In the genomic region with DNA sequence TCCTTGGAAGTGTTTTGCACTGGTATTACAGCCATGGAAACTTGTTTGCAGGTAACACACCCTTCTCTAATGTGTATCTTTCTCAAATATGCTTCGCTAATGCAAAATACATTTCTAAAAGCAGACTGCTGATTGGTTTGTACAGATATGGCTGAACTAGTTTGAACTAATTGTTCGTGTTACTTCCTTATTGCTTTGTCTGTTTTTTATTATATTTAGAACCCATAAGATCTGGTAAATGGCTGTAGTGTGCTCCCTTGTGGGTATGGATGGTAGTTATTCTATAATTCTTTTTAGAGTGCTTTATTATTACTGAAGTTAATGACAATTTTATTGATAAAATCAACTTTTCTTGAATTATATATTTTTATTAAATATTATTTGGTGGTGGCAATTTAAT, we compare ENCODE assay signal across 8 cellular contexts. TPM values are rescaled to one million over a fixed set of nuclear protein-coding genes. Genes with fewer than 3 reads are reported as not detected.
A peak's percentile ranks its signal among the peaks of the same experiment; 100 is the strongest.
DNase-seq lines count a peak whose midpoint lies in the region; ATAC-seq and TF ChIP-seq lines count a peak whose summit lies in the region.

No MANE protein-coding gene starts in this region.

- no peaks in the 10 kb centered on the region for H3F3A ChIP-seq in GM23338 (replicated peaks; ENCODE audit: low read depth)

- H3K4me3 ChIP-seq in GM23338 (peak overlapping the region; percentile 21), RWPE2 (ENCODE audit: severe bottlenecking) (no peak overlapping the region), MG63 (no peak overlapping the region)

- H3K4me1 ChIP-seq in GM23338 (ENCODE audit: insufficient read depth) (peaks cover 46% of the 10 kb centered on the region), RWPE2 (ENCODE audit: insufficient read depth, poor library complexity, severe bottlenecking) (peaks cover 14% of the 10 kb centered on the region)

- no peak for ATAC-seq in GM23338
- ATAC-seq in RWPE2 (ENCODE audit: low read depth): no peak
- no peak for ATAC-seq in HG02970 (IDR thresholded peaks at IDR 0.05; ENCODE audit: low FRiP score, unreplicated experiment)

- H3K27ac ChIP-seq in GM23338 (ENCODE audit: low read depth) (peak overlapping the region; percentile 53), RWPE2 (ENCODE audit: poor library complexity, severe bottlenecking) (peak overlapping the region; percentile 37)

- H3K4me3 Mint-ChIP-seq in GM23338 (peak overlapping the region; percentile 42; the same call in 2 of the 3 replicates), osteocyte (ENCODE audit: unreplicated experiment) (no peak overlapping the region)

- H3K9me3 ChIP-seq in RWPE2 (ENCODE audit: severe bottlenecking) (no peaks in the 10 kb centered on the region), MG63 (peaks cover 12% of the 10 kb centered on the region)

- peak overlapping the region; percentile 81; the same call in 1 of the 2 replicates for H3K27ac Mint-ChIP-seq in GM23338
- peak overlapping the region; percentile 14 for H3K27ac Mint-ChIP-seq in osteocyte (ENCODE audit: unreplicated experiment)

- H2AFZ ChIP-seq in GM23338: no peak overlapping the region

- DNase-seq in GM23338 (ENCODE audit: low spot score): no peak
- no peak for DNase-seq in RWPE2 (ENCODE audit: low spot score)
- peak; percentile 28 for DNase-seq in fibroblast of gingiva (ENCODE audit: low read depth)
- DNase-seq in osteocyte (ENCODE audit: extremely low spot score, unreplicated experiment): no peak
- no peak for DNase-seq in middle frontal gyrus (ENCODE audit: extremely low spot score, low spot score)
- no peak for DNase-seq in MG63
- DNase-seq in COLO668 (lab: John Stamatoyannopoulos, UW; ENCODE audit: unreplicated experiment): no peak

- peaks cover 25% of the 10 kb centered on the region for H3K36me3 Mint-ChIP-seq in GM23338 (ENCODE audit: low read depth)
- peaks cover 23% of the 10 kb centered on the region for H3K36me3 Mint-ChIP-seq in osteocyte (ENCODE audit: unreplicated experiment)

- peaks cover 1% of the 10 kb centered on the region for H3K27me3 Mint-ChIP-seq in GM23338 (ENCODE audit: insufficient read depth, low read depth, poor library complexity)
- no peaks in the 10 kb centered on the region for H3K27me3 Mint-ChIP-seq in osteocyte (ENCODE audit: unreplicated experiment)

- H3K36me3 ChIP-seq in GM23338 (ENCODE audit: insufficient read depth): no peaks in the 10 kb centered on the region; the same call in 1 of the 2 replicates
- peaks cover 7% of the 10 kb centered on the region; the same call in 1 of the 2 replicates for H3K36me3 ChIP-seq in RWPE2 (ENCODE audit: low read depth)
- H3K36me3 ChIP-seq in MG63: peaks cover 7% of the 10 kb centered on the region

- no peaks in the 10 kb centered on the region for H3K9me2 ChIP-seq in GM23338 (ENCODE audit: insufficient read depth)

- 0 out of 2 replicates have a peak, but pooled peaks cover 4% of the 10 kb centered on the region for H4K20me1 ChIP-seq in GM23338 (replicated peaks; ENCODE audit: insufficient read depth)

- peak overlapping the region; percentile 46 for H3K4me2 ChIP-seq in GM23338

- no peak; a peak in 2 of 4 replicates for TF ChIP-seq CTCF in GM23338 (conservative IDR thresholded peaks at IDR 0.05; ENCODE audit: low read depth in 2 of 2)
- TF ChIP-seq CTCF in RWPE2 (IDR thresholded peaks at IDR 0.05; ENCODE audit: poor library complexity, severe bottlenecking): peak; percentile 30
- TF ChIP-seq CTCF in osteocyte (IDR thresholded peaks at IDR 0.05): peak; percentile 51

- peaks cover 96% of the 10 kb centered on the region for H3K79me2 ChIP-seq in GM23338 (replicated peaks; ENCODE audit: insufficient read depth)

- H3K9me3 Mint-ChIP-seq in GM23338: no peaks in the 10 kb centered on the region; the same call in 2 of the 3 replicates
- H3K9me3 Mint-ChIP-seq in osteocyte (ENCODE audit: unreplicated experiment): peaks cover 18% of the 10 kb centered on the region

- H3K27me3 ChIP-seq in GM23338 (ENCODE audit: insufficient read depth): no peaks in the 10 kb centered on the region
- no peaks in the 10 kb centered on the region for H3K27me3 ChIP-seq in RWPE2 (ENCODE audit: insufficient read depth, poor library complexity, severe bottlenecking)
- H3K27me3 ChIP-seq in MG63: no peaks in the 10 kb centered on the region

- H3K4me1 Mint-ChIP-seq in GM23338 (peaks cover 53% of the 10 kb centered on the region), osteocyte (ENCODE audit: unreplicated experiment) (peaks cover 26% of the 10 kb centered on the region)

TF ChIP-seq in GM23338, 12 proteins besides CTCF, POLR2A, EP300 and RAD21 (continues in another document):
- TF ChIP-seq JUNB (IDR thresholded peaks at IDR 0.05; ENCODE audit: unreplicated experiment): no peak
- TF ChIP-seq ZNF114 (CRISPR knock-in tag; IDR thresholded peaks at IDR 0.05): no peak
- TF ChIP-seq STAT1 (IDR thresholded peaks at IDR 0.05; ENCODE audit: unreplicated experiment): no peak
- TF ChIP-seq POLR2AphosphoS5 (IDR thresholded peaks at IDR 0.05; ENCODE audit: low read depth): no peak
- TF ChIP-seq, protein P1, sequence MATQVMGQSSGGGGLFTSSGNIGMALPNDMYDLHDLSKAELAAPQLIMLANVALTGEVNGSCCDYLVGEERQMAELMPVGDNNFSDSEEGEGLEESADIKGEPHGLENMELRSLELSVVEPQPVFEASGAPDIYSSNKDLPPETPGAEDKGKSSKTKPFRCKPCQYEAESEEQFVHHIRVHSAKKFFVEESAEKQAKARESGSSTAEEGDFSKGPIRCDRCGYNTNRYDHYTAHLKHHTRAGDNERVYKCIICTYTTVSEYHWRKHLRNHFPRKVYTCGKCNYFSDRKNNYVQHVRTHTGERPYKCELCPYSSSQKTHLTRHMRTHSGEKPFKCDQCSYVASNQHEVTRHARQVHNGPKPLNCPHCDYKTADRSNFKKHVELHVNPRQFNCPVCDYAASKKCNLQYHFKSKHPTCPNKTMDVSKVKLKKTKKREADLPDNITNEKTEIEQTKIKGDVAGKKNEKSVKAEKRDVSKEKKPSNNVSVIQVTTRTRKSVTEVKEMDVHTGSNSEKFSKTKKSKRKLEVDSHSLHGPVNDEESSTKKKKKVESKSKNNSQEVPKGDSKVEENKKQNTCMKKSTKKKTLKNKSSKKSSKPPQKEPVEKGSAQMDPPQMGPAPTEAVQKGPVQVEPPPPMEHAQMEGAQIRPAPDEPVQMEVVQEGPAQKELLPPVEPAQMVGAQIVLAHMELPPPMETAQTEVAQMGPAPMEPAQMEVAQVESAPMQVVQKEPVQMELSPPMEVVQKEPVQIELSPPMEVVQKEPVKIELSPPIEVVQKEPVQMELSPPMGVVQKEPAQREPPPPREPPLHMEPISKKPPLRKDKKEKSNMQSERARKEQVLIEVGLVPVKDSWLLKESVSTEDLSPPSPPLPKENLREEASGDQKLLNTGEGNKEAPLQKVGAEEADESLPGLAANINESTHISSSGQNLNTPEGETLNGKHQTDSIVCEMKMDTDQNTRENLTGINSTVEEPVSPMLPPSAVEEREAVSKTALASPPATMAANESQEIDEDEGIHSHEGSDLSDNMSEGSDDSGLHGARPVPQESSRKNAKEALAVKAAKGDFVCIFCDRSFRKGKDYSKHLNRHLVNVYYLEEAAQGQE (IDR thresholded peaks at IDR 0.05; ENCODE audit: unreplicated experiment): no peak
- no peak for TF ChIP-seq CREB1 (CRISPR knock-in tag; IDR thresholded peaks at IDR 0.05; ENCODE audit: low read depth)
- no peak for TF ChIP-seq NANOG (IDR thresholded peaks at IDR 0.05; ENCODE audit: borderline replicate concordance)
- TF ChIP-seq EZH2phosphoT487 (IDR thresholded peaks at IDR 0.05; ENCODE audit: unreplicated experiment): no peak
- no peak for TF ChIP-seq EZH2 (IDR thresholded peaks at IDR 0.05; ENCODE audit: low read depth, unreplicated experiment)
- TF ChIP-seq, protein P2, sequence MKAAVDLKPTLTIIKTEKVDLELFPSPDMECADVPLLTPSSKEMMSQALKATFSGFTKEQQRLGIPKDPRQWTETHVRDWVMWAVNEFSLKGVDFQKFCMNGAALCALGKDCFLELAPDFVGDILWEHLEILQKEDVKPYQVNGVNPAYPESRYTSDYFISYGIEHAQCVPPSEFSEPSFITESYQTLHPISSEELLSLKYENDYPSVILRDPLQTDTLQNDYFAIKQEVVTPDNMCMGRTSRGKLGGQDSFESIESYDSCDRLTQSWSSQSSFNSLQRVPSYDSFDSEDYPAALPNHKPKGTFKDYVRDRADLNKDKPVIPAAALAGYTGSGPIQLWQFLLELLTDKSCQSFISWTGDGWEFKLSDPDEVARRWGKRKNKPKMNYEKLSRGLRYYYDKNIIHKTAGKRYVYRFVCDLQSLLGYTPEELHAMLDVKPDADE (IDR thresholded peaks at IDR 0.05): no peak
- TF ChIP-seq ZNF331 (CRISPR knock-in tag; IDR thresholded peaks at IDR 0.05; ENCODE audit: low read depth): no peak

RNA-seq across cellular contexts. Expression of a gene that starts 53.0 kb away (rescaled TPM):
- 107 and 118 TPM in 2 replicates for total RNA-seq in GM23338 (2014; rRNA removed; shearing (Covaris generic))
- polyA plus RNA-seq in GM23338 (2016; fragmentation: Nextera tagmentation; extraction: Ambion mirVana): 54.7 and 76.4 TPM in 2 replicates
- total RNA-seq in osteocyte: 71.1 and 71.2 TPM in 2 replicates
- 15.3 and 19.9 TPM in 2 replicates for total RNA-seq in MG63 (2014; rRNA removed; shearing (Covaris generic); ENCODE audit: low replicate concordance)

Comparison
In these comparisons a context has a peak if more than half of its experiments do, and no peak if none do; other contexts are left out.
1. CTCF ChIP-seq: peak in RWPE2 (single experiment) and osteocyte (single experiment); none in GM23338 (0 of 2).